ENCODE assay signal across 8 cellular contexts in the genomic region with DNA sequence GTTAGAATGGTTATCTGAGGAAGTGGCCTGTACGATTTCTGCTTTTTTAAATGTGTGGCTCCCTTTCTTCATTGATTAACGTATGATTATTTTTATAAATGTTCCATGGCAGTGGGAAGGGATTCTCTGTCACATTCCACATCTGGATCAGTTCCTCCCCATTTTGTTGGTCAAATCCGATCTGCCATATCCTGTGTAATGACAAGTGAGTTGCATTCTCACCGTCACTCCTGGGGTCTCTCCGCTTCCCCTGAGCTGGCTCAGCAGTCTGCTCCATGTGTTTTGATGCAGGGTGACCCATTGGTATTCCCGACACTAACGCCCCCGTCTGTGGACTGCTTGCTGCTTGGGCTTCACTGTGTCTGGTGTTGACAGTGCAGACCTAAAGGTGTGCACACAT. TPM values are rescaled to one million over a fixed set of nuclear protein-coding genes. Genes with fewer than 3 reads are reported as not detected.
DNase-seq lines count a peak whose midpoint lies in the region; ATAC-seq and TF ChIP-seq lines count a peak whose summit lies in the region.

No MANE protein-coding gene starts in this region.

- peaks cover 50 to 59% of the 10 kb centered on the region in 2 donors for H3K36me3 ChIP-seq in stomach smooth muscle (ENCODE audit: control insufficient read depth in 2 of 2, insufficient read depth in 2 of 2, low read length in 2 of 2)
- H3K36me3 ChIP-seq in BE2C, result peaks cover 4% of the 10 kb centered on the region

- H3K27ac Mint-ChIP-seq in activated CD4-positive, alpha-beta T cell treated with anti-CD3 and anti-CD28 coated beads for 36 hours, result no peak overlapping the region
- peak overlapping the region; percentile 53 for H3K27ac Mint-ChIP-seq in activated CD8-positive, alpha-beta T cell treated with anti-CD3 and anti-CD28 coated beads for 36 hours
- H3K27ac Mint-ChIP-seq in glutamatergic neuron (ENCODE audit: unreplicated experiment), result peak overlapping the region; percentile 46

- H3K4me3 ChIP-seq in stomach smooth muscle (ENCODE audit: low read length in 2 of 2) (no peak overlapping the region), BE2C (ENCODE audit: low read depth, low read length) (no peak overlapping the region)

- no peaks in the 10 kb centered on the region for H3K27me3 Mint-ChIP-seq in activated CD4-positive, alpha-beta T cell treated with anti-CD3 and anti-CD28 coated beads for 36 hours
- H3K27me3 Mint-ChIP-seq in activated CD8-positive, alpha-beta T cell treated with anti-CD3 and anti-CD28 coated beads for 36 hours, result no peaks in the 10 kb centered on the region
- peaks cover 8% of the 10 kb centered on the region for H3K27me3 Mint-ChIP-seq in glutamatergic neuron (ENCODE audit: unreplicated experiment)

- intact Hi-C loops in activated CD4-positive, alpha-beta T cell treated with anti-CD3 and anti-CD28 coated beads for 36 hours (cut with DNase I, micrococcal nuclease), result no loop called here
- intact Hi-C loops in activated CD8-positive, alpha-beta T cell treated with anti-CD3 and anti-CD28 coated beads for 36 hours (cut with micrococcal nuclease), result no loop called here

- peaks cover 42% of the 10 kb centered on the region for H3K4me1 ChIP-seq in stomach smooth muscle (ENCODE audit: control insufficient read depth, insufficient read depth, low read length)
- no peaks in the 10 kb centered on the region for H3K4me1 ChIP-seq in BE2C

- CTCF ChIA-PET in activated CD4-positive, alpha-beta T cell treated with anti-CD3 and anti-CD28 coated beads for 36 hours (lab: Charles Lee), result no interaction called here
- CTCF ChIA-PET in activated CD8-positive, alpha-beta T cell treated with anti-CD3 and anti-CD28 coated beads for 36 hours (lab: Charles Lee), result interaction anchor here (1.1 kb wide), 1 partner anchor 26 kb away, joined by 3 read pairs; no protein-coding TSS in a partner anchor

- H3K27me3 ChIP-seq in stomach smooth muscle (ENCODE audit: control insufficient read depth in 1 of 2, insufficient read depth in 2 of 2, low read length in 2 of 2) (no peaks in the 10 kb centered on the region), BE2C (no peaks in the 10 kb centered on the region)

- no peak for TF ChIP-seq CTCF in activated CD8-positive, alpha-beta T cell treated with anti-CD3 and anti-CD28 coated beads for 36 hours (IDR thresholded peaks at IDR 0.05)
- TF ChIP-seq CTCF in glutamatergic neuron (IDR thresholded peaks at IDR 0.05; ENCODE audit: partially characterized antibody, unreplicated experiment), result no peak
- no peak for TF ChIP-seq CTCF in BE2C (IDR thresholded peaks at IDR 0.05; ENCODE audit: low read depth, low read length)

- peaks cover 43% of the 10 kb centered on the region for H3K36me3 Mint-ChIP-seq in activated CD4-positive, alpha-beta T cell treated with anti-CD3 and anti-CD28 coated beads for 36 hours (ENCODE audit: low read depth)
- H3K36me3 Mint-ChIP-seq in activated CD8-positive, alpha-beta T cell treated with anti-CD3 and anti-CD28 coated beads for 36 hours (ENCODE audit: low read depth), result peaks cover 42% of the 10 kb centered on the region
- H3K36me3 Mint-ChIP-seq in glutamatergic neuron (ENCODE audit: unreplicated experiment), result no peaks in the 10 kb centered on the region

- no peak for ATAC-seq in activated CD4-positive, alpha-beta T cell treated with anti-CD3 and anti-CD28 coated beads for 36 hours
- ATAC-seq in activated CD8-positive, alpha-beta T cell treated with anti-CD3 and anti-CD28 coated beads for 36 hours, result no peak
- ATAC-seq in HG03108 (IDR thresholded peaks at IDR 0.05; ENCODE audit: unreplicated experiment), result no peak

- H3K9ac ChIP-seq in stomach smooth muscle (ENCODE audit: low read length in 2 of 2), result no peak overlapping the region

- H3K9me3 ChIP-seq in stomach smooth muscle (ENCODE audit: control insufficient read depth in 2 of 2, low read length in 2 of 2) (no peaks in the 10 kb centered on the region), BE2C (no peaks in the 10 kb centered on the region)

- H3K27ac ChIP-seq in stomach smooth muscle (ENCODE audit: low read length), result peak overlapping the region; percentile 70

- no peak overlapping the region for H3K4me3 Mint-ChIP-seq in activated CD4-positive, alpha-beta T cell treated with anti-CD3 and anti-CD28 coated beads for 36 hours
- no peak overlapping the region for H3K4me3 Mint-ChIP-seq in activated CD8-positive, alpha-beta T cell treated with anti-CD3 and anti-CD28 coated beads for 36 hours
- no peak overlapping the region for H3K4me3 Mint-ChIP-seq in glutamatergic neuron (ENCODE audit: unreplicated experiment)

- peaks cover 42% of the 10 kb centered on the region for H3K4me1 Mint-ChIP-seq in activated CD4-positive, alpha-beta T cell treated with anti-CD3 and anti-CD28 coated beads for 36 hours
- H3K4me1 Mint-ChIP-seq in activated CD8-positive, alpha-beta T cell treated with anti-CD3 and anti-CD28 coated beads for 36 hours (ENCODE audit: low read depth), result peaks cover 47% of the 10 kb centered on the region
- H3K4me1 Mint-ChIP-seq in glutamatergic neuron (ENCODE audit: low read depth, unreplicated experiment), result peaks cover 27% of the 10 kb centered on the region

- POLR2A ChIA-PET in activated CD4-positive, alpha-beta T cell treated with anti-CD3 and anti-CD28 coated beads for 36 hours (lab: Charles Lee), result no interaction called here
- POLR2A ChIA-PET in activated CD8-positive, alpha-beta T cell treated with anti-CD3 and anti-CD28 coated beads for 36 hours (lab: Charles Lee), result interaction anchor here (0.9 to 6.8 kb wide), 7 partner anchors 13 to 56 kb away, joined by 3 to 59 read pairs (median 6); a partner anchor contains a TSS

- no peaks in the 10 kb centered on the region for H3K9me3 Mint-ChIP-seq in activated CD4-positive, alpha-beta T cell treated with anti-CD3 and anti-CD28 coated beads for 36 hours (ENCODE audit: low read depth)
- H3K9me3 Mint-ChIP-seq in activated CD8-positive, alpha-beta T cell treated with anti-CD3 and anti-CD28 coated beads for 36 hours, result no peaks in the 10 kb centered on the region
- H3K9me3 Mint-ChIP-seq in glutamatergic neuron (ENCODE audit: unreplicated experiment), result peaks cover 5% of the 10 kb centered on the region

- peak; percentile 5 for DNase-seq in activated CD4-positive, alpha-beta T cell treated with anti-CD3 and anti-CD28 coated beads for 36 hours
- no peak for DNase-seq in activated CD4-positive, alpha-beta T cell treated with anti-CD3 and anti-CD28 coated beads for 1 hour
- no peak for DNase-seq in activated CD8-positive, alpha-beta T cell treated with anti-CD3 and anti-CD28 coated beads for 36 hours
- no peak for DNase-seq in glutamatergic neuron
- DNase-seq in LoVo (ENCODE audit: low spot score), result no peak
- no peak for DNase-seq in BE2C

RNA-seq across cellular contexts. Expression of a gene that starts 20.4 kb away (rescaled TPM):
- total RNA-seq in activated CD4-positive, alpha-beta T cell treated with anti-CD3 and anti-CD28 coated beads for 36 hours, result 100 to 1,000 TPM; 435 to 569 TPM
- 100 to 1,000 TPM; 313 to 358 TPM for total RNA-seq in activated CD8-positive, alpha-beta T cell treated with anti-CD3 and anti-CD28 coated beads for 36 hours
- 107 TPM for total RNA-seq in glutamatergic neuron (ENCODE audit: unreplicated experiment)
- 301 TPM for polyA plus RNA-seq in BE2C (2012; ENCODE audit: insufficient read depth, insufficient read length, low read depth)

RNA-seq across cellular contexts. Expression of a gene that starts 55.9 kb away (rescaled TPM):
- 1,000 to 10,000 TPM; 7,016 to 9,748 TPM for total RNA-seq in activated CD4-positive, alpha-beta T cell treated with anti-CD3 and anti-CD28 coated beads for 36 hours
- 1,000 to 10,000 TPM; 3,856 to 3,869 TPM for total RNA-seq in activated CD8-positive, alpha-beta T cell treated with anti-CD3 and anti-CD28 coated beads for 36 hours
- total RNA-seq in glutamatergic neuron (ENCODE audit: unreplicated experiment), result 18,218 TPM
- polyA plus RNA-seq in BE2C (2012; ENCODE audit: insufficient read depth, insufficient read length, low read depth), result 273 TPM

RNA-seq across cellular contexts. Expression of a gene that starts 56.5 kb away (rescaled TPM):
- 10 to 100 TPM; 32.7 to 37.5 TPM for total RNA-seq in activated CD4-positive, alpha-beta T cell treated with anti-CD3 and anti-CD28 coated beads for 36 hours
- total RNA-seq in activated CD8-positive, alpha-beta T cell treated with anti-CD3 and anti-CD28 coated beads for 36 hours, result 10 to 100 TPM; 26.8 to 33.3 TPM
- total RNA-seq in glutamatergic neuron (ENCODE audit: unreplicated experiment), result 11.1 TPM
- 12.5 TPM for polyA plus RNA-seq in BE2C (2012; ENCODE audit: insufficient read depth, insufficient read length, low read depth)
